Comparison of ENCODE assay signal across 18 cellular contexts in genomic region chr15:84759018-84759417, GRCh38. TPM values are rescaled to one million over a fixed set of nuclear protein-coding genes. Genes with fewer than 3 reads are reported as not detected.
DNase-seq lines count a peak whose midpoint lies in the region; ATAC-seq and TF ChIP-seq lines count a peak whose summit lies in the region.
"Had no signal": no experiment of that assay in that cellular context is flagged by ENCODE, and none has a peak within 500 bp of the region (broad histone marks: within the 10 kb centered on the region; RNA-seq: fewer than 3 reads in every experiment).

No MANE protein-coding gene starts in this region.

- H3K36me3 ChIP-seq in BLaER1, result peaks cover 29% of the 10 kb centered on the region
- H3K36me3 ChIP-seq in CD4-positive, alpha-beta memory T cell (ENCODE audit: insufficient read depth, low read length), result no peaks in the 10 kb centered on the region

- no peak overlapping the region for H3K27ac ChIP-seq in BLaER1
- H3K27ac ChIP-seq in CD4-positive, alpha-beta memory T cell (ENCODE audit: low read depth, low read length), result no peak overlapping the region
- H3K27ac ChIP-seq: GM23248 had no signal

- CTCF ChIA-PET in CD4-positive, alpha-beta memory T cell (lab: Charles Lee; ENCODE audit: partially characterized antibody), result no interaction called here

- peaks cover 0 to 8% of the 10 kb centered on the region in 2 donors for H3K36me3 Mint-ChIP-seq in CD4-positive, alpha-beta memory T cell
- H3K36me3 Mint-ChIP-seq in activated naive CD8-positive, alpha-beta T cell treated with anti-CD3 and anti-CD28 coated beads, Interleukin-2, amount 50 U/mL, for 24 hours (ENCODE audit: low read depth), result peaks cover 4% of the 10 kb centered on the region
- H3K36me3 Mint-ChIP-seq in nephron (ENCODE audit: low read depth), result peaks cover 4% of the 10 kb centered on the region

- H3K4me1 ChIP-seq in BLaER1, result peaks cover 51% of the 10 kb centered on the region
- H3K4me1 ChIP-seq in CD4-positive, alpha-beta memory T cell (ENCODE audit: insufficient read depth, low read length), result peaks cover 81% of the 10 kb centered on the region

- H3K9ac ChIP-seq in BLaER1, result no peak overlapping the region
- H3K9ac ChIP-seq: GM23248 had no signal

- peak overlapping the region; percentile 15; the same call in 1 of the 2 replicates for H3K4me2 ChIP-seq in BLaER1

- no peaks in the 10 kb centered on the region for H3K27me3 ChIP-seq in BLaER1
- H3K27me3 ChIP-seq in CD4-positive, alpha-beta memory T cell (ENCODE audit: insufficient read depth, low read length), result no peaks in the 10 kb centered on the region

- H3K4me1 Mint-ChIP-seq in CD4-positive, alpha-beta memory T cell, result peaks cover 24 to 28% (median 27%) of the 10 kb centered on the region in 4 donors
- peaks cover 25% of the 10 kb centered on the region for H3K4me1 Mint-ChIP-seq in activated naive CD8-positive, alpha-beta T cell treated with anti-CD3 and anti-CD28 coated beads, Interleukin-2, amount 50 U/mL, for 24 hours
- peaks cover 13% of the 10 kb centered on the region for H3K4me1 Mint-ChIP-seq in nephron

- H3K27me3 Mint-ChIP-seq in CD4-positive, alpha-beta memory T cell, result no peaks in the 10 kb centered on the region
- H3K27me3 Mint-ChIP-seq in activated naive CD8-positive, alpha-beta T cell treated with anti-CD3 and anti-CD28 coated beads, Interleukin-2, amount 50 U/mL, for 24 hours, result no peaks in the 10 kb centered on the region
- no peaks in the 10 kb centered on the region for H3K27me3 Mint-ChIP-seq in nephron (ENCODE audit: low read depth)

- intact Hi-C loops in CD4-positive, alpha-beta memory T cell (cut with micrococcal nuclease), result loop anchor here (5.0 kb wide), 1 partner anchor 33 kb away; no protein-coding TSS in a partner anchor

- H3K9me3 ChIP-seq in BLaER1, result no peaks in the 10 kb centered on the region
- H3K9me3 ChIP-seq in CD4-positive, alpha-beta memory T cell (ENCODE audit: control insufficient read depth in 1 of 2, low read length in 2 of 2), result no peaks in the 10 kb centered on the region

- peak overlapping the region in 5 of 7 donors; percentile 5 to 87 (median 59) for H3K27ac Mint-ChIP-seq in CD4-positive, alpha-beta memory T cell
- peak overlapping the region; percentile 59 for H3K27ac Mint-ChIP-seq in activated naive CD8-positive, alpha-beta T cell treated with anti-CD3 and anti-CD28 coated beads, Interleukin-2, amount 50 U/mL, for 24 hours
- peak overlapping the region; percentile 40 to 57 (median 55) for H3K27ac Mint-ChIP-seq in nephron

- H4K20me1 ChIP-seq in BLaER1, result peaks cover 100% of the 10 kb centered on the region

- H3K9me3 Mint-ChIP-seq in CD4-positive, alpha-beta memory T cell, result no peaks in the 10 kb centered on the region
- H3K9me3 Mint-ChIP-seq in activated naive CD8-positive, alpha-beta T cell treated with anti-CD3 and anti-CD28 coated beads, Interleukin-2, amount 50 U/mL, for 24 hours, result no peaks in the 10 kb centered on the region
- no peaks in the 10 kb centered on the region for H3K9me3 Mint-ChIP-seq in nephron

- no peak for ATAC-seq in activated naive CD8-positive, alpha-beta T cell treated with anti-CD3 and anti-CD28 coated beads, Interleukin-2, amount 50 U/mL, for 24 hours
- no peak for ATAC-seq in HG02885 (IDR thresholded peaks at IDR 0.05; ENCODE audit: poor library complexity, unreplicated experiment)

- DNase-seq in CD4-positive, alpha-beta memory T cell, result no peak
- no peak for DNase-seq in activated naive CD8-positive, alpha-beta T cell treated with anti-CD3 and anti-CD28 coated beads, Interleukin-2, amount 50 U/mL, for 24 hours
- no peak for DNase-seq in ureter (ENCODE audit: low spot score)
- no peak for DNase-seq in superior temporal gyrus (ENCODE audit: extremely low spot score)
- DNase-seq: DMS 273 treated with DMSO at 0.1 percent for 48 hours, GDM1, GM23248, HCEC 1CT, NCI-H1417, NCI-H1930, NCI-H2171 treated with DMSO at 0.1 percent for 48 hours, NCI-H446 treated with DMSO at 0.1 percent for 48 hours, NCI-H748 treated with DMSO at 0.1 percent for 48 hours, RPMI8226, SIG-M5 had no signal

- peak overlapping the region in 2 of 8 donors; percentile 20 to 57 for H3K4me3 Mint-ChIP-seq in CD4-positive, alpha-beta memory T cell
- no peak overlapping the region for H3K4me3 Mint-ChIP-seq in activated naive CD8-positive, alpha-beta T cell treated with anti-CD3 and anti-CD28 coated beads, Interleukin-2, amount 50 U/mL, for 24 hours
- H3K4me3 Mint-ChIP-seq in nephron, result no peak overlapping the region

- H3K4me3 ChIP-seq in BLaER1, result no peak overlapping the region
- no peak overlapping the region for H3K4me3 ChIP-seq in CD4-positive, alpha-beta memory T cell (ENCODE audit: low read length in 2 of 2)
- H3K4me3 ChIP-seq: GM23248 had no signal

- POLR2A ChIA-PET in CD4-positive, alpha-beta memory T cell (lab: Charles Lee; ENCODE audit: partially characterized antibody), result no interaction called here

- no peak for TF ChIP-seq CTCF in nephron (IDR thresholded peaks at IDR 0.05; ENCODE audit: unreplicated experiment in 3 of 3)

RNA-seq across cellular contexts. Expression of gene ZNF592, which starts 10.6 kb away (rescaled TPM):
- total RNA-seq in CD4-positive, alpha-beta memory T cell, result 10 to 100 TPM; 40.8 to 42.6 TPM
- polyA plus RNA-seq in CD4-positive, alpha-beta memory T cell, result 10 to 100 TPM in 1 of 2 donors, 1 to 10 TPM in 1; 1.7 to 13.5 TPM
- total RNA-seq in ureter, result 29.0 TPM

RNA-seq across cellular contexts. Expression of gene SEC11A, which starts 43.1 kb away (rescaled TPM):
- total RNA-seq in CD4-positive, alpha-beta memory T cell, result 10 to 100 TPM; 85.0 to 86.8 TPM
- polyA plus RNA-seq in CD4-positive, alpha-beta memory T cell, result 100 to 1,000 TPM; 129 to 168 TPM
- 130 TPM for total RNA-seq in ureter

RNA-seq across cellular contexts. Expression of gene ALPK3, which starts 58.1 kb away (rescaled TPM):
- total RNA-seq in CD4-positive, alpha-beta memory T cell, result under 1 TPM; 0.26 to 0.58 TPM
- polyA plus RNA-seq in CD4-positive, alpha-beta memory T cell, result under 1 TPM in 1 of 2 donors, not detected in 1; 0.01 TPM
- 9.7 TPM for total RNA-seq in ureter
- polyA plus RNA-seq: GM23248 had no signal
